ENCODE assay signal across 12 cellular contexts in genomic region chr17:37744633-37744927, GRCh38. TPM values are rescaled to one million over a fixed set of nuclear protein-coding genes. Genes with fewer than 3 reads are reported as not detected.
DNase-seq lines count a peak whose midpoint lies in the region; ATAC-seq and TF ChIP-seq lines count a peak whose summit lies in the region.
"Had no signal": no experiment of that assay in that cellular context is flagged by ENCODE, and none has a peak within 500 bp of the region (broad histone marks: within the 10 kb centered on the region; RNA-seq: fewer than 3 reads in every experiment).

No MANE protein-coding gene starts in this region.

- H3K18ac ChIP-seq in H9 (ENCODE audit: insufficient read length, low read depth, low read length), result no peak overlapping the region

- no peak overlapping the region for H3K27ac Mint-ChIP-seq in H9
- H3K27ac Mint-ChIP-seq in chondrocyte (ENCODE audit: unreplicated experiment), result peak overlapping the region; percentile 69
- no peak overlapping the region for H3K27ac Mint-ChIP-seq in activated CD8-positive, alpha-beta memory T cell treated with anti-CD3 and anti-CD28 coated beads, Interleukin-2, amount 10 ng/mL, durations not matched to agents 7 days and 5 days

- H3K79me2 ChIP-seq in H9 (ENCODE audit: insufficient read depth, low read length), result no peaks in the 10 kb centered on the region

- H3K27me3 ChIP-seq in H9 (ENCODE audit: insufficient read depth, low read length) (peaks cover 73% of the 10 kb centered on the region), mucosa of stomach (ENCODE audit: control insufficient read depth, insufficient read depth, low read length) (peaks cover 53% of the 10 kb centered on the region)

- no peak overlapping the region for H2BK15ac ChIP-seq in H9 (ENCODE audit: low read depth, low read length)

- H3K4me1 Mint-ChIP-seq in H9 (peaks cover 16 to 25% of the 10 kb centered on the region in 2 experiments), chondrocyte (ENCODE audit: low read depth) (peaks cover 5% of the 10 kb centered on the region)
- peaks cover 17% of the 10 kb centered on the region for H3K4me1 Mint-ChIP-seq in activated CD8-positive, alpha-beta memory T cell treated with anti-CD3 and anti-CD28 coated beads, Interleukin-2, amount 10 ng/mL, durations not matched to agents 7 days and 5 days

- H3K23me2 ChIP-seq in H9 (ENCODE audit: insufficient read length, low read depth, low read length, poor library complexity, severe bottlenecking), result peaks cover 29% of the 10 kb centered on the region

- no peak overlapping the region for H3K14ac ChIP-seq in H9 (ENCODE audit: insufficient read depth, low read length)

- TF ChIP-seq CTCF in H9 (conservative IDR thresholded peaks at IDR 0.05) (no peak), chondrocyte (IDR thresholded peaks at IDR 0.05) (no peak), GM20000 (IDR thresholded peaks at IDR 0.05; ENCODE audit: extremely low read depth, missing control alignments) (no peak)

- H3K4me3 ChIP-seq in mucosa of stomach (ENCODE audit: low read length), result peak overlapping the region; percentile 66

- no peak overlapping the region for H4K5ac ChIP-seq in H9 (ENCODE audit: insufficient read length, low read depth, low read length)

- no peak overlapping the region for H4K91ac ChIP-seq in H9 (ENCODE audit: insufficient read length, low read depth, low read length)

- H3K27me3 Mint-ChIP-seq in H9 (ENCODE audit: low read depth) (peaks cover 99% of the 10 kb centered on the region), chondrocyte (ENCODE audit: low read depth) (peaks cover 18% of the 10 kb centered on the region)
- H3K27me3 Mint-ChIP-seq in activated CD8-positive, alpha-beta memory T cell treated with anti-CD3 and anti-CD28 coated beads, Interleukin-2, amount 10 ng/mL, durations not matched to agents 7 days and 5 days, result peaks cover 88% of the 10 kb centered on the region

- no peak overlapping the region for H2BK12ac ChIP-seq in H9 (ENCODE audit: insufficient read length, low read depth, low read length)

- H3K79me1 ChIP-seq in H9 (ENCODE audit: insufficient read depth, low read depth, low read length, poor library complexity, severe bottlenecking), result no peaks in the 10 kb centered on the region

- H2AFZ ChIP-seq in H9 (ENCODE audit: low read length), result no peak overlapping the region

- H4K20me1 ChIP-seq in H9 (ENCODE audit: control insufficient read depth, insufficient read depth, insufficient read length), result no peaks in the 10 kb centered on the region

- H3T11ph ChIP-seq in H9 (ENCODE audit: low read length), result no peak overlapping the region

- in situ Hi-C loops in Caki2 (cut with HindIII; ENCODE audit: low pct_unique_long_range_greater_than_20kb, low sequenced_read_pairs), result no loop called here

- no peak overlapping the region for H3K56ac ChIP-seq in H9 (ENCODE audit: insufficient read length, low read depth, low read length)

- no peak overlapping the region for H2AK5ac ChIP-seq in H9 (ENCODE audit: insufficient read length, low read length)

- H3K36me3 Mint-ChIP-seq in H9 (ENCODE audit: insufficient read depth in 1 of 3, low read depth in 3 of 3) (no peaks in the 10 kb centered on the region), chondrocyte (ENCODE audit: low read depth) (no peaks in the 10 kb centered on the region)
- H3K36me3 Mint-ChIP-seq in activated CD8-positive, alpha-beta memory T cell treated with anti-CD3 and anti-CD28 coated beads, Interleukin-2, amount 10 ng/mL, durations not matched to agents 7 days and 5 days, result no peaks in the 10 kb centered on the region

- H3K23ac ChIP-seq in H9 (ENCODE audit: insufficient read length, low read depth, low read length), result no peak overlapping the region

- H3K9ac ChIP-seq in H9 (ENCODE audit: extremely low read depth, insufficient read length, low read length), result no peak overlapping the region
- H3K9ac ChIP-seq in mucosa of stomach (ENCODE audit: low read length), result peak overlapping the region; percentile 89

- H3K4me3 Mint-ChIP-seq in H9 (peak overlapping the region; percentile 57 to 80), chondrocyte (ENCODE audit: unreplicated experiment) (peak overlapping the region; percentile 71)
- no peak overlapping the region for H3K4me3 Mint-ChIP-seq in activated CD8-positive, alpha-beta memory T cell treated with anti-CD3 and anti-CD28 coated beads, Interleukin-2, amount 10 ng/mL, durations not matched to agents 7 days and 5 days

- H3K27ac ChIP-seq in H9 (ENCODE audit: insufficient read length, low read depth, low read length), result no peak overlapping the region

- no peak overlapping the region for H3K4ac ChIP-seq in H9 (ENCODE audit: low read depth, low read length)

- no peak for ATAC-seq in activated CD8-positive, alpha-beta memory T cell treated with anti-CD3 and anti-CD28 coated beads, Interleukin-2, amount 10 ng/mL, durations not matched to agents 7 days and 5 days
- no peak for ATAC-seq in HG03280 (IDR thresholded peaks at IDR 0.05; ENCODE audit: unreplicated experiment)
- ATAC-seq: SK-N-SH treated with all-trans-retinoic acid at 6 μM for 48 hours had no signal

- H4K8ac ChIP-seq in H9 (replicated peaks; ENCODE audit: insufficient read length, low read depth, low read length), result no peak overlapping the region

- DNase-seq in Caki2 (ENCODE audit: low read depth), result peak; percentile 77
- no peak for DNase-seq in H9
- no peak for DNase-seq in chondrocyte (ENCODE audit: low spot score)
- DNase-seq in hippocampal formation (lab: John Stamatoyannopoulos, UW), result no peak
- DNase-seq in activated CD8-positive, alpha-beta memory T cell treated with anti-CD3 and anti-CD28 coated beads, Interleukin-2, amount 10 ng/mL, durations not matched to agents 7 days and 5 days, result no peak
- DNase-seq in GM20000 (ENCODE audit: low spot score), result no peak
- DNase-seq: activated effector memory CD4-positive, alpha-beta T cell treated with anti-CD3 and anti-CD28 coated beads, Interleukin-2, amount 50 U/mL, for 16 hours; NCI-H2107 had no signal

- no CpG with 5 or more reads among the region's 21 CpGs for WGBS in H9 (ENCODE audit: extremely low coverage, insufficient read length, low lambda C conversion rate)

- H3K36me3 ChIP-seq in mucosa of stomach (ENCODE audit: control insufficient read depth, insufficient read depth, low read length), result no peaks in the 10 kb centered on the region

- no peaks in the 10 kb centered on the region for H3K9me3 ChIP-seq in H9 (ENCODE audit: control insufficient read depth, low read depth, low read length)
- H3K9me3 ChIP-seq in mucosa of stomach (ENCODE audit: control insufficient read depth, low read length), result no peaks in the 10 kb centered on the region

- peak overlapping the region; percentile 82 for H3K4me2 ChIP-seq in H9 (ENCODE audit: insufficient read depth, insufficient read length, low read length)

- H2BK5ac ChIP-seq in H9 (ENCODE audit: insufficient read length, low read length), result no peak overlapping the region

- H3K4me1 ChIP-seq in H9 (ENCODE audit: insufficient read depth, low read length) (no peaks in the 10 kb centered on the region), mucosa of stomach (ENCODE audit: control insufficient read depth, insufficient read depth, low read length) (peaks cover 17% of the 10 kb centered on the region)

- CTCF ChIA-PET in activated CD8-positive, alpha-beta memory T cell treated with anti-CD3 and anti-CD28 coated beads, Interleukin-2, amount 10 ng/mL, durations not matched to agents 7 days and 5 days (lab: Charles Lee), result interaction anchor here (1.7 kb wide), 1 partner anchor 21 kb away, joined by 4 read pairs; no protein-coding TSS in a partner anchor

- H3K9me3 Mint-ChIP-seq in H9 (peaks cover 0 to 3% of the 10 kb centered on the region in 2 experiments; a peak in 1 of 5 replicates), chondrocyte (ENCODE audit: low read depth) (no peaks in the 10 kb centered on the region)
- H3K9me3 Mint-ChIP-seq in activated CD8-positive, alpha-beta memory T cell treated with anti-CD3 and anti-CD28 coated beads, Interleukin-2, amount 10 ng/mL, durations not matched to agents 7 days and 5 days (ENCODE audit: low read depth), result no peaks in the 10 kb centered on the region

- no peak overlapping the region for H2BK120ac ChIP-seq in H9 (ENCODE audit: low read depth, low read length, poor library complexity, severe bottlenecking)

- H2BK20ac ChIP-seq in H9 (ENCODE audit: low read depth, low read length, poor library complexity, severe bottlenecking), result no peak overlapping the region

RNA-seq across cellular contexts. Expression of gene HNF1B, which starts 0.3 kb away (rescaled TPM):
- total RNA-seq in Caki2 (2014; rRNA removed; shearing (Covaris generic); ENCODE audit: low replicate concordance), result 3.6 and 11.4 TPM in 2 replicates
- total RNA-seq in H9 (2021), result not detected in 2 replicates
- 3.6 to 10.5 TPM (median 10.1 TPM) in 3 replicates for total RNA-seq in chondrocyte
- 1 to 10 TPM in 1 of 2 experiments, not detected in 1; 1.9 TPM for total RNA-seq in activated CD8-positive, alpha-beta memory T cell treated with anti-CD3 and anti-CD28 coated beads, Interleukin-2, amount 10 ng/mL, durations not matched to agents 7 days and 5 days
- total RNA-seq: pulmonary artery endothelial cell had no signal
